ENCODE assay signal across 8 cellular contexts in the genomic region with DNA sequence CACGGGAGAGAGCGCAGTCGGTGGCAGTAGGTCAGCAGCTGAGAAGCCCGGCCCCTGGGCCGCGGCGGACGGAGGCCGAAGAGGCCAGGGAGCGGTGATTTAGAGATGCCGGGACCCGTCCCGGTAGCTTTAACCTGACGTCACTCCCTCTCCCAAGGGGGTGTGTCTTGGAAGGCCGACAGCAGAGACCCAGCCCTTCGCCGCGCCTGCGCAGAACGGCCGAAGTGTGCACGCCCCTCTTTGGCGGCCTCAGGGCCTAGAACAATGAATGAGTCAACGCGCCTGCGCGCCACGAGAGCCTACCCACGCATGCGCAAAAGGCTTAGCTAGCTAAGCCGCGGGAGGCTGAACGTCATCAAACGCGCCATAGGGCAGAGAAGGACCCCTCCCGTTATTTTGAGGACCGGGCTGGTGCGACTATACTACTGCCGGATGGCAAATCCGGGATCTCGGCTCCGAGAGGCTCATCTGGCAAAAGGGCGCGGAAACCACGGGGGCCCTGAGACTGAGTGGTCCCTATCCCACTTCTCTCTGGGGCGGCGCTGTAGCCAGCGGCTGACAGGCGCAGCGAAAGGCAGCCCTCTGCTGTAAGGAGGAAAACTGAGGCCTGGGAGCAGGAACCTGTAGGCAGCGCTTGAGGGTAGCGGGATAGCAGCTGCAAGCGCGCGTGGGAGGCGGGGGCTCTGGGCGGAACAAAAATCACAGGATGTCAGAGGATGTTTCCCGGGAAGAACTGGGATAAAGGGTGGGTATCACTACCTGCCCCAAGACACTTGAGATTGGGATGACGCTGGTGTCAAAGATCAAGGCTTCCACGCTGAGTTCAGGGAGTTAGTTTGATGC. TPM values are rescaled to one million over a fixed set of nuclear protein-coding genes. Genes with fewer than 3 reads are reported as not detected.
DNase-seq lines count a peak whose midpoint lies in the region; ATAC-seq, FAIRE-seq and TF ChIP-seq lines count a peak whose summit lies in the region.

A gene with protein sequence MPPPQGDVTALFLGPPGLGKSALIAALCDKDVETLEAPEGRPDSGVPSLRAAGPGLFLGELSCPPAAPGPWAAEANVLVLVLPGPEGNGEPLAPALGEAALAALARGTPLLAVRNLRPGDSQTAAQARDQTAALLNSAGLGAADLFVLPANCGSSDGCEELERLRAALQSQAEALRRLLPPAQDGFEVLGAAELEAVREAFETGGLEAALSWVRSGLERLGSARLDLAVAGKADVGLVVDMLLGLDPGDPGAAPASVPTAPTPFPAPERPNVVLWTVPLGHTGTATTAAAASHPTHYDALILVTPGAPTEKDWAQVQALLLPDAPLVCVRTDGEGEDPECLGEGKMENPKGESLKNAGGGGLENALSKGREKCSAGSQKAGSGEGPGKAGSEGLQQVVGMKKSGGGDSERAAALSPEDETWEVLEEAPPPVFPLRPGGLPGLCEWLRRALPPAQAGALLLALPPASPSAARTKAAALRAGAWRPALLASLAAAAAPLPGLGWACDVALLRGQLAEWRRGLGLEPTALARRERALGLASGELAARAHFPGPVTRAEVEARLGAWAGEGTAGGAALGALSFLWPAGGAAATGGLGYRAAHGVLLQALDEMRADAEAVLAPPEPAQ (minus strand): TSS at position 136 of the 843 bp plus-strand sequence. CDS start 796 bp downstream, outside the sequence.
A gene with protein sequence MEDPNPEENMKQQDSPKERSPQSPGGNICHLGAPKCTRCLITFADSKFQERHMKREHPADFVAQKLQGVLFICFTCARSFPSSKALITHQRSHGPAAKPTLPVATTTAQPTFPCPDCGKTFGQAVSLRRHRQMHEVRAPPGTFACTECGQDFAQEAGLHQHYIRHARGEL (plus strand): TSS at position 597 of the 843 bp plus-strand sequence. CDS start 514 bp downstream, outside the sequence.

- H3K9me3 ChIP-seq in HepG2 (ENCODE audit: low read length), result no peaks in the 10 kb centered on the region

- peak within 1 kb of the TSS; percentile 98 for H3K27ac Mint-ChIP-seq in activated CD4-positive, alpha-beta memory T cell treated with anti-CD3 and anti-CD28 coated beads for 36 hours

- CTCF ChIA-PET in activated CD4-positive, alpha-beta memory T cell treated with anti-CD3 and anti-CD28 coated beads for 36 hours (lab: Charles Lee), result interaction anchor here (0.5 to 7.1 kb wide), 12 partner anchors 10 to 213 kb away, joined by 3 to 145 read pairs (median 14); a partner anchor contains a TSS
- CTCF ChIA-PET in HepG2 (lab: Yijun Ruan, JAX; ENCODE audit: low intra/inter-chr PET ratio, low total read pairs), result interaction anchor here (2.4 kb wide), 1 partner anchor 56 kb away, joined by 12 read pairs; no protein-coding TSS in a partner anchor

- TSS peak; percentile 47 for BruUV-seq in HepG2 (replicated peaks; lab: Mats Ljungman, UMichigan)

- H3K4me1 ChIP-seq in HepG2 (ENCODE audit: insufficient read depth, low read length), result peaks cover 19% of the 10 kb centered on the region

- POLR2A ChIA-PET in activated CD4-positive, alpha-beta memory T cell treated with anti-CD3 and anti-CD28 coated beads for 36 hours (lab: Charles Lee), result interaction anchor here (0.7 to 2.8 kb wide), 13 partner anchors 10 to 133 kb away, joined by 3 to 17 read pairs (median 4); a partner anchor contains a TSS
- POLR2A ChIA-PET in HepG2 (lab: Yijun Ruan, JAX), result interaction anchor here (0.8 to 2.4 kb wide), 14 partner anchors 9 to 159 kb away, joined by 3 to 20 read pairs (median 6); a partner anchor contains a TSS

- TF ChIP-seq EP300 in HepG2 (IDR thresholded peaks at IDR 0.05; ENCODE audit: low read depth in 2 of 2, low read length in 2 of 2) (no peak), HepG2 (CRISPR knock-in tag; IDR thresholded peaks at IDR 0.05; ENCODE audit: borderline replicate concordance) (no peak)

- intact Hi-C loops in activated CD4-positive, alpha-beta memory T cell treated with anti-CD3 and anti-CD28 coated beads for 36 hours (cut with micrococcal nuclease), result loop anchor here (1.0 to 2.0 kb wide), 7 partner anchors 21 to 73 kb away; a partner anchor contains a TSS
- intact Hi-C loops in HepG2 (cut with micrococcal nuclease; ENCODE audit: unreplicated experiment), result loop anchor here (1.0 to 10.0 kb wide), 3 partner anchors 21 to 71 kb away; a partner anchor contains a TSS

- H3K27me3 ChIP-seq in HepG2 (ENCODE audit: control insufficient read depth in 1 of 2, insufficient read depth in 2 of 2, low read length in 2 of 2), result no peaks in the 10 kb centered on the region; a peak in 1 of 5 replicates

- H3K4me1 Mint-ChIP-seq in activated CD4-positive, alpha-beta memory T cell treated with anti-CD3 and anti-CD28 coated beads for 36 hours (ENCODE audit: low read depth), result peaks cover 30% of the 10 kb centered on the region

- peak; percentile 55 for TF ChIP-seq RAD21 in HepG2 (CRISPR knock-in tag; IDR thresholded peaks at IDR 0.05)

- peak; percentile 65 for TF ChIP-seq CTCF in HepG2 (CRISPR knock-in tag; IDR thresholded peaks at IDR 0.05)

- peak within 1 kb of the TSS; percentile 94 for H3K4me3 Mint-ChIP-seq in activated CD4-positive, alpha-beta memory T cell treated with anti-CD3 and anti-CD28 coated beads for 36 hours

- peaks cover 27% of the 10 kb centered on the region for H3K79me2 ChIP-seq in HepG2 (ENCODE audit: insufficient read depth, low read length)

- H3K4me3 ChIP-seq in HepG2 (replicated peaks in 1 of 3; ENCODE audit: insufficient read depth in 1 of 3, low read depth in 2 of 3, low read length in 3 of 3), result peak within 1 kb of the TSS; percentile 74 to 90 (median 84)

- peak; percentile 98 for FAIRE-seq in HepG2 (lab: Jason Lieb, UNC)

- H3K9me3 Mint-ChIP-seq in activated CD4-positive, alpha-beta memory T cell treated with anti-CD3 and anti-CD28 coated beads for 36 hours, result no peaks in the 10 kb centered on the region

- peak; percentile 79 for ATAC-seq in GM19438 (IDR thresholded peaks at IDR 0.05; ENCODE audit: low read depth, unreplicated experiment)
- ATAC-seq in HG03575 (IDR thresholded peaks at IDR 0.05; ENCODE audit: extremely low read depth, insufficient number of reproducible peaks, low FRiP score, unreplicated experiment), result peak; percentile 38
- ATAC-seq in HepG2, result peak; percentile 81

- peaks cover 6 to 23% of the 10 kb centered on the region in 2 experiments; a peak in 4 of 5 replicates for H3K36me3 ChIP-seq in HepG2 (replicated peaks in 1 of 2; ENCODE audit: control insufficient read depth in 1 of 2, insufficient read depth in 2 of 2, low read length in 2 of 2)

- DNase-seq in CD1c-positive myeloid dendritic cell (ENCODE audit: extremely low spot score) (peak; percentile 100), NCI-H82 treated with DMSO at 0.1 percent for 48 hours (lab: John Stamatoyannopoulos, UW; ENCODE audit: unreplicated experiment) (peak; percentile 99), dermis microvascular lymphatic vessel endothelial cell (ENCODE audit: low read depth in 2 of 2) (peak; percentile 99 to 100), HepG2 (ENCODE audit: low spot score) (peak; percentile 98)
- DNase-seq in activated CD4-positive, alpha-beta memory T cell treated with anti-CD3 and anti-CD28 coated beads for 36 hours, result peak; percentile 100
- DNase-seq in stimulated activated CD4-positive, alpha-beta T cell treated with anti-CD3 and anti-CD28 coated beads, Interleukin-4, amount 100 ng/mL, for 1 hour, result peak; percentile 100

- no peaks in the 10 kb centered on the region for H3K27me3 Mint-ChIP-seq in activated CD4-positive, alpha-beta memory T cell treated with anti-CD3 and anti-CD28 coated beads for 36 hours

- in situ Hi-C loops in HepG2 (cut with HindIII; ENCODE audit: extremely low pct_ligation_motif_present, low pct_unique_long_range_greater_than_20kb), result loop anchor here (5.0 kb wide), 1 partner anchor 56 kb away; no protein-coding TSS in a partner anchor

- H3K36me3 Mint-ChIP-seq in activated CD4-positive, alpha-beta memory T cell treated with anti-CD3 and anti-CD28 coated beads for 36 hours, result peaks cover 32% of the 10 kb centered on the region

- H3K4me2 ChIP-seq in HepG2 (ENCODE audit: low read depth, low read length), result peak within 1 kb of the TSS; percentile 88

- TF ChIP-seq POLR2A in HepG2 (IDR thresholded peaks at IDR 0.05; ENCODE audit: insufficient read depth in 1 of 2, low read depth in 2 of 2, low read length in 2 of 2), result peak; percentile 74 to 78

- H4K20me1 ChIP-seq in HepG2 (ENCODE audit: insufficient read depth, low read length), result peaks cover 2% of the 10 kb centered on the region; the same call in 1 of the 2 replicates

- H3K9ac ChIP-seq in HepG2 (ENCODE audit: insufficient read depth, low read depth, low read length), result peak within 1 kb of the TSS; percentile 91

- peak within 1 kb of the TSS; percentile 94 for H3K27ac ChIP-seq in HepG2 (ENCODE audit: extremely low read length, insufficient read depth, low read length)

- WGBS in HepG2 (ENCODE audit: low lambda C conversion rate), result under 1% methylated on average over 31 of the region's 60 CpGs

- H2AFZ ChIP-seq in HepG2 (ENCODE audit: low read length), result peak within 1 kb of the TSS; percentile 55

RNA-seq across cellular contexts. Expression of the first gene that starts in this region (rescaled TPM):
- 10 to 100 TPM; 18.3 to 19.9 TPM for total RNA-seq in activated CD4-positive, alpha-beta memory T cell treated with anti-CD3 and anti-CD28 coated beads for 36 hours
- total RNA-seq in dermis microvascular lymphatic vessel endothelial cell (18.5 and 28.3 TPM in 2 replicates), HepG2 (2016; rRNA removed; fragmentation: Illumina TruSeq; extraction: Trizol) (12.4 and 16.5 TPM in 2 replicates)
- 1.5 and 1.9 TPM in 2 replicates for total RNA-seq in HepG2 (2016; cell fraction: cytosol; rRNA removed; fragmentation: Illumina TruSeq; extraction: Trizol; ENCODE audit: low read depth)
- total RNA-seq in HepG2 (2016; cell fraction: insoluble cytoplasmic fraction; rRNA removed; fragmentation: Illumina TruSeq; extraction: Trizol), result 12.6 and 15.2 TPM in 2 replicates
- 5.6 and 6.3 TPM in 2 replicates for total RNA-seq in HepG2 (2016; cell fraction: membrane; rRNA removed; fragmentation: Illumina TruSeq; extraction: Trizol)
- 12.7 and 12.8 TPM in 2 replicates for total RNA-seq in HepG2 (2016; cell fraction: nucleus; rRNA removed; fragmentation: Illumina TruSeq; extraction: Trizol)
- polyA plus RNA-seq in HepG2 (2011; rRNA removed), result 11.4 and 11.6 TPM in 2 replicates
- polyA plus RNA-seq in HepG2 (2011; cell fraction: cytosol; rRNA removed), result 6.4 and 10.2 TPM in 2 replicates
- 11.8 and 12.3 TPM in 2 replicates for polyA plus RNA-seq in HepG2 (2011; cell fraction: nucleus; rRNA removed)
- polyA plus RNA-seq in HepG2 (2012), result 3.2 and 3.7 TPM in 2 replicates
- 0.71 and 1.1 TPM in 2 replicates for polyA plus RNA-seq in HepG2 (2016; cell fraction: cytosol; fragmentation: Illumina TruSeq; extraction: Trizol; ENCODE audit: low read depth)
- 9.0 and 10.3 TPM in 2 replicates for polyA plus RNA-seq in HepG2 (2016; cell fraction: insoluble cytoplasmic fraction; fragmentation: Illumina TruSeq; extraction: Trizol; ENCODE audit: low read depth)
- 2.1 and 2.5 TPM in 2 replicates for polyA plus RNA-seq in HepG2 (2016; cell fraction: membrane; fragmentation: Illumina TruSeq; extraction: Trizol; ENCODE audit: low read depth)
- 17.0 and 18.2 TPM in 2 replicates for polyA plus RNA-seq in HepG2 (2016; cell fraction: nucleus; fragmentation: Illumina TruSeq; extraction: Trizol; ENCODE audit: insufficient read depth, low read depth)
- 6.7 and 18.5 TPM in 2 replicates for polyA minus RNA-seq in HepG2 (2011; rRNA and poly(A)+ RNA removed; ENCODE audit: low replicate concordance)
- 10.1 and 13.1 TPM in 2 replicates for polyA minus RNA-seq in HepG2 (2011; cell fraction: cytosol; rRNA and poly(A)+ RNA removed)
- 4.9 and 8.1 TPM in 2 replicates for polyA minus RNA-seq in HepG2 (2011; cell fraction: nucleus; rRNA and poly(A)+ RNA removed)

RNA-seq across cellular contexts. Expression of the second gene that starts in this region (rescaled TPM):
- total RNA-seq in activated CD4-positive, alpha-beta memory T cell treated with anti-CD3 and anti-CD28 coated beads for 36 hours, result 10 to 100 TPM; 12.6 to 14.1 TPM
- total RNA-seq in dermis microvascular lymphatic vessel endothelial cell, result 6.7 and 9.0 TPM in 2 replicates
- total RNA-seq in HepG2 (2016; rRNA removed; fragmentation: Illumina TruSeq; extraction: Trizol), result 9.6 and 10.9 TPM in 2 replicates
- total RNA-seq in HepG2 (2016; cell fraction: cytosol; rRNA removed; fragmentation: Illumina TruSeq; extraction: Trizol; ENCODE audit: low read depth), result 8.7 and 10.4 TPM in 2 replicates
- total RNA-seq in HepG2 (2016; cell fraction: insoluble cytoplasmic fraction; rRNA removed; fragmentation: Illumina TruSeq; extraction: Trizol), result 10.6 and 11.2 TPM in 2 replicates
- 13.9 and 14.1 TPM in 2 replicates for total RNA-seq in HepG2 (2016; cell fraction: membrane; rRNA removed; fragmentation: Illumina TruSeq; extraction: Trizol)
- total RNA-seq in HepG2 (2016; cell fraction: nucleus; rRNA removed; fragmentation: Illumina TruSeq; extraction: Trizol), result 6.6 and 7.0 TPM in 2 replicates
- 7.2 and 10.2 TPM in 2 replicates for polyA plus RNA-seq in HepG2 (2011; rRNA removed)
- 7.1 and 9.5 TPM in 2 replicates for polyA plus RNA-seq in HepG2 (2011; cell fraction: cytosol; rRNA removed)
- 7.2 and 9.1 TPM in 2 replicates for polyA plus RNA-seq in HepG2 (2011; cell fraction: nucleus; rRNA removed)
- 4.1 and 5.6 TPM in 2 replicates for polyA plus RNA-seq in HepG2 (2012)
- polyA plus RNA-seq in HepG2 (2016; cell fraction: cytosol; fragmentation: Illumina TruSeq; extraction: Trizol; ENCODE audit: low read depth), result 11.9 and 12.6 TPM in 2 replicates
- 12.1 and 13.5 TPM in 2 replicates for polyA plus RNA-seq in HepG2 (2016; cell fraction: insoluble cytoplasmic fraction; fragmentation: Illumina TruSeq; extraction: Trizol; ENCODE audit: low read depth)
- polyA plus RNA-seq in HepG2 (2016; cell fraction: membrane; fragmentation: Illumina TruSeq; extraction: Trizol; ENCODE audit: low read depth), result 12.7 and 17.2 TPM in 2 replicates
- 8.1 and 10.1 TPM in 2 replicates for polyA plus RNA-seq in HepG2 (2016; cell fraction: nucleus; fragmentation: Illumina TruSeq; extraction: Trizol; ENCODE audit: insufficient read depth, low read depth)
- 10.5 and 15.9 TPM in 2 replicates for polyA minus RNA-seq in HepG2 (2011; rRNA and poly(A)+ RNA removed; ENCODE audit: low replicate concordance)
- polyA minus RNA-seq in HepG2 (2011; cell fraction: cytosol; rRNA and poly(A)+ RNA removed), result 3.5 and 5.6 TPM in 2 replicates
- polyA minus RNA-seq in HepG2 (2011; cell fraction: nucleus; rRNA and poly(A)+ RNA removed), result 10.2 and 14.8 TPM in 2 replicates

Comparison
In these comparisons a context has a peak if more than half of its experiments do, and no peak if none do; other contexts are left out.
1. Peak in every context shown above with its lines: DNase-seq, ATAC-seq, H3K4me3 ChIP-seq and H3K27ac ChIP-seq.